ENCODE assay signal across 17 cellular contexts in genomic region chr7:92823042-92823441, GRCh38. TPM values are rescaled to one million over a fixed set of nuclear protein-coding genes. Genes with fewer than 3 reads are reported as not detected.
A peak's percentile ranks its signal among the peaks of the same experiment; 100 is the strongest.
DNase-seq lines count a peak whose midpoint lies in the region; ATAC-seq and TF ChIP-seq lines count a peak whose summit lies in the region.
"Had no signal": no experiment of that assay in that cellular context is flagged by ENCODE, and none has a peak within 500 bp of the region (broad histone marks: within the 10 kb centered on the region; RNA-seq: fewer than 3 reads in every experiment).

No MANE protein-coding gene starts in this region.

- no peak for TF ChIP-seq CTCF in mammary epithelial cell (conservative IDR thresholded peaks at IDR 0.05 in 1 of 2, IDR thresholded peaks at IDR 0.05 in 1 of 2; ENCODE audit: extremely low read depth in 1 of 2, insufficient read depth in 1 of 2, low read depth in 1 of 2, low read length in 2 of 2)

- no peaks in the 10 kb centered on the region for H4K20me1 ChIP-seq in mammary epithelial cell (ENCODE audit: insufficient read depth, low read length)

- peaks cover 99% of the 10 kb centered on the region for H3K79me2 ChIP-seq in mammary epithelial cell (ENCODE audit: insufficient read depth, low read length)

- no peak overlapping the region for H2AFZ ChIP-seq in mammary epithelial cell (ENCODE audit: low read depth, low read length)

- H3K4me2 ChIP-seq in mammary epithelial cell (ENCODE audit: insufficient read depth, low read depth, low read length): no peak overlapping the region

- H3K4me3 ChIP-seq in mammary epithelial cell (replicated peaks in 1 of 3; ENCODE audit: insufficient read depth in 1 of 3, low read depth in 2 of 3, low read length in 3 of 3): no peak overlapping the region

- H3K27ac Mint-ChIP-seq in activated T-cell treated with anti-CD3 and anti-CD28 coated beads, Interleukin-2, amount 50 U/mL, for 72 hours: peak overlapping the region; percentile 75
- H3K27ac Mint-ChIP-seq in T-helper 2 cell treated with Interferon-gamma antibody and Interleukin-4, amounts not matched to agents 5 μg/mL and 100 μg/mL, for 36 hours: peak overlapping the region; percentile 2
- H3K27ac Mint-ChIP-seq in stimulated activated effector memory CD8-positive, alpha-beta T cell treated with anti-CD3 and anti-CD28 coated beads, Interleukin-12 subunit alpha, Interleukin-12 subunit beta, amount 100 ng/mL, for 72 hours: peak overlapping the region; percentile 6
- H3K27ac Mint-ChIP-seq: CD4-positive, CD25-positive, alpha-beta regulatory T cell had no signal

- H3K9ac ChIP-seq in mammary epithelial cell (ENCODE audit: insufficient read depth, low read length): no peak overlapping the region

- no peaks in the 10 kb centered on the region for H3K27me3 ChIP-seq in mammary epithelial cell (ENCODE audit: insufficient read depth, low read length)

- no peaks in the 10 kb centered on the region for H3K27me3 Mint-ChIP-seq in activated T-cell treated with anti-CD3 and anti-CD28 coated beads, Interleukin-2, amount 50 U/mL, for 72 hours (ENCODE audit: low read depth)
- no peaks in the 10 kb centered on the region for H3K27me3 Mint-ChIP-seq in T-helper 2 cell treated with Interferon-gamma antibody and Interleukin-4, amounts not matched to agents 5 μg/mL and 100 μg/mL, for 36 hours (ENCODE audit: low read depth)
- H3K27me3 Mint-ChIP-seq: CD4-positive, CD25-positive, alpha-beta regulatory T cell had no signal

- peak overlapping the region; percentile 23 to 84 for H3K4me3 Mint-ChIP-seq in activated T-cell treated with anti-CD3 and anti-CD28 coated beads, Interleukin-2, amount 50 U/mL, for 72 hours
- peak overlapping the region; percentile 23 for H3K4me3 Mint-ChIP-seq in T-helper 2 cell treated with Interferon-gamma antibody and Interleukin-4, amounts not matched to agents 5 μg/mL and 100 μg/mL, for 36 hours
- peak overlapping the region; percentile 23 for H3K4me3 Mint-ChIP-seq in stimulated activated effector memory CD8-positive, alpha-beta T cell treated with anti-CD3 and anti-CD28 coated beads, Interleukin-12 subunit alpha, Interleukin-12 subunit beta, amount 100 ng/mL, for 72 hours

- peaks cover 21 to 40% of the 10 kb centered on the region in 2 donors for H3K36me3 Mint-ChIP-seq in activated T-cell treated with anti-CD3 and anti-CD28 coated beads, Interleukin-2, amount 50 U/mL, for 72 hours (ENCODE audit: insufficient read depth in 2 of 2)
- peaks cover 62% of the 10 kb centered on the region for H3K36me3 Mint-ChIP-seq in T-helper 2 cell treated with Interferon-gamma antibody and Interleukin-4, amounts not matched to agents 5 μg/mL and 100 μg/mL, for 36 hours (ENCODE audit: low read depth)
- H3K36me3 Mint-ChIP-seq in stimulated activated effector memory CD8-positive, alpha-beta T cell treated with anti-CD3 and anti-CD28 coated beads, Interleukin-12 subunit alpha, Interleukin-12 subunit beta, amount 100 ng/mL, for 72 hours: peaks cover 90% of the 10 kb centered on the region

- H3K36me3 ChIP-seq in mammary epithelial cell (ENCODE audit: insufficient read depth, low read length): no peaks in the 10 kb centered on the region

- dilution Hi-C loops in mammary epithelial cell (cut with HindIII; ENCODE audit: low sequenced_read_pairs): no loop called here

- 100% methylated on average over 1 of the region's 1 CpG for WGBS in mammary epithelial cell (ENCODE audit: low coverage, missing lambda C conversion rate)

- H3K9me3 Mint-ChIP-seq in activated T-cell treated with anti-CD3 and anti-CD28 coated beads, Interleukin-2, amount 50 U/mL, for 72 hours: peaks cover 2 to 10% of the 10 kb centered on the region in 2 donors
- H3K9me3 Mint-ChIP-seq in T-helper 2 cell treated with Interferon-gamma antibody and Interleukin-4, amounts not matched to agents 5 μg/mL and 100 μg/mL, for 36 hours: peaks cover 16% of the 10 kb centered on the region
- H3K9me3 Mint-ChIP-seq in stimulated activated effector memory CD8-positive, alpha-beta T cell treated with anti-CD3 and anti-CD28 coated beads, Interleukin-12 subunit alpha, Interleukin-12 subunit beta, amount 100 ng/mL, for 72 hours: no peaks in the 10 kb centered on the region

- CTCF ChIA-PET in mammary epithelial cell (lab: Charles Lee; ENCODE audit: low non-redundant PET): no interaction called here

- H3K4me1 ChIP-seq in mammary epithelial cell (ENCODE audit: insufficient read depth, low read length): peaks cover 3% of the 10 kb centered on the region

- in situ Hi-C loops in mammary epithelial cell (cut with MboI; ENCODE audit: low sequenced_read_pairs in 2 of 2): no loop called here
- in situ Hi-C loops in G401 (cut with HindIII; ENCODE audit: low sequenced_read_pairs): no loop called here

- H3K4me1 Mint-ChIP-seq in activated T-cell treated with anti-CD3 and anti-CD28 coated beads, Interleukin-2, amount 50 U/mL, for 72 hours (ENCODE audit: low read depth): peaks cover 85% of the 10 kb centered on the region
- H3K4me1 Mint-ChIP-seq in T-helper 2 cell treated with Interferon-gamma antibody and Interleukin-4, amounts not matched to agents 5 μg/mL and 100 μg/mL, for 36 hours (ENCODE audit: low read depth): peaks cover 72% of the 10 kb centered on the region
- peaks cover 85% of the 10 kb centered on the region for H3K4me1 Mint-ChIP-seq in stimulated activated effector memory CD8-positive, alpha-beta T cell treated with anti-CD3 and anti-CD28 coated beads, Interleukin-12 subunit alpha, Interleukin-12 subunit beta, amount 100 ng/mL, for 72 hours

- no peaks in the 10 kb centered on the region for H3K9me3 ChIP-seq in mammary epithelial cell (replicated peaks; ENCODE audit: insufficient read depth, low read length)

- intact Hi-C loops in mammary epithelial cell (cut with micrococcal nuclease): no loop called here

- DNase-seq in activated T-cell treated with anti-CD3 and anti-CD28 coated beads, Interleukin-2, amount 50 U/mL, for 72 hours: no peak
- no peak for DNase-seq in activated T-cell treated with anti-CD3 and anti-CD28 coated beads, Interleukin-2, amount 50 U/mL, for 48 hours
- DNase-seq in T-helper 2 cell treated with Interferon-gamma antibody and Interleukin-4, amounts not matched to agents 5 μg/mL and 100 μg/mL, for 36 hours (ENCODE audit: low spot score): no peak
- no peak for DNase-seq in stimulated activated effector memory CD8-positive, alpha-beta T cell treated with anti-CD3 and anti-CD28 coated beads, Interleukin-12 subunit alpha, Interleukin-12 subunit beta, amount 100 ng/mL, for 72 hours (ENCODE audit: low spot score in 2 of 2)
- DNase-seq in mammary epithelial cell: no peak
- DNase-seq in DMS79 (lab: John Stamatoyannopoulos, UW): no peak
- DNase-seq in G401 (ENCODE audit: low spot score): no peak
- DNase-seq: ACHN; CD4-positive, CD25-positive, alpha-beta regulatory T cell; GF-D8; GOT3; NCI-H1048; NCI-H146; NCI-H2227 treated with DMSO at 0.1 percent for 48 hours; NCI-H526; NK-92 treated with Interleukin-12 subunit alpha and Interleukin-12 subunit beta, amount 100 ng/mL, for 24 hours had no signal

- no TSS peak for BruUV-seq in mammary epithelial cell (replicated peaks; lab: Mats Ljungman, UMichigan)

- peak; percentile 62 to 70 for ATAC-seq in activated T-cell treated with anti-CD3 and anti-CD28 coated beads, Interleukin-2, amount 50 U/mL, for 72 hours (replicated peaks in 1 of 2)
- peak; percentile 33 for ATAC-seq in HG02798 (IDR thresholded peaks at IDR 0.05; ENCODE audit: poor library complexity, unreplicated experiment)
- ATAC-seq in stimulated activated effector memory CD8-positive, alpha-beta T cell treated with anti-CD3 and anti-CD28 coated beads, Interleukin-12 subunit alpha, Interleukin-12 subunit beta, amount 100 ng/mL, for 72 hours: peak; percentile 67

- H3K27ac ChIP-seq in mammary epithelial cell (ENCODE audit: insufficient read depth, low read depth, low read length): no peak overlapping the region

RNA-seq across cellular contexts. Expression of gene CDK6, which starts 13.3 kb away (rescaled TPM):
- total RNA-seq in activated T-cell treated with anti-CD3 and anti-CD28 coated beads, Interleukin-2, amount 50 U/mL, for 72 hours: 100 to 1,000 TPM; 213 to 256 TPM
- 100 to 1,000 TPM; 130 to 171 TPM for total RNA-seq in mammary epithelial cell
- 49.2 TPM for polyA plus RNA-seq in mammary epithelial cell
- polyA minus RNA-seq in mammary epithelial cell: 277 TPM
- total RNA-seq in G401 (2014; rRNA removed; shearing (Covaris generic)): 9.2 and 25.2 TPM in 2 replicates

Comparison
In these comparisons a context has a peak if more than half of its experiments do, and no peak if none do; other contexts are left out.
1. H3K27ac Mint-ChIP-seq: peak in every context shown above with its lines; median percentile 75 in activated T-cell treated with anti-CD3 and anti-CD28 coated beads, Interleukin-2, amount 50 U/mL, for 72 hours; 6 in stimulated activated effector memory CD8-positive, alpha-beta T cell treated with anti-CD3 and anti-CD28 coated beads, Interleukin-12 subunit alpha, Interleukin-12 subunit beta, amount 100 ng/mL, for 72 hours; 2 in T-helper 2 cell treated with Interferon-gamma antibody and Interleukin-4, amounts not matched to agents 5 μg/mL and 100 μg/mL, for 36 hours.